19 cellular contexts compared by ENCODE assay signal in genomic region chr17:67680445-67681224, GRCh38. TPM values are rescaled to one million over a fixed set of nuclear protein-coding genes. Genes with fewer than 3 reads are reported as not detected.
DNase-seq lines count a peak whose midpoint lies in the region; ATAC-seq and TF ChIP-seq lines count a peak whose summit lies in the region.
"Had no signal": no experiment of that assay in that cellular context is flagged by ENCODE, and none has a peak within 500 bp of the region (broad histone marks: within the 10 kb centered on the region; RNA-seq: fewer than 3 reads in every experiment).

No MANE protein-coding gene starts in this region.

- no peak overlapping the region for H3K4me3 Mint-ChIP-seq in CD8-positive, alpha-beta T cell
- H3K4me3 Mint-ChIP-seq in central memory CD8-positive, alpha-beta T cell: no peak overlapping the region
- H3K4me3 Mint-ChIP-seq: HFFc6 had no signal

- H3K36me3 Mint-ChIP-seq in CD8-positive, alpha-beta T cell: peaks cover 65% of the 10 kb centered on the region
- H3K36me3 Mint-ChIP-seq in central memory CD8-positive, alpha-beta T cell (ENCODE audit: insufficient read depth): peaks cover 45% of the 10 kb centered on the region

- H3K4me2 ChIP-seq in BLaER1: peak overlapping the region; percentile 78
- H3K4me2 ChIP-seq: smooth muscle cell had no signal

- CTCF ChIA-PET in CD8-positive, alpha-beta T cell (lab: Charles Lee): interaction anchor here (1.4 kb wide), 1 partner anchor 307 kb away, joined by 4 read pairs; no protein-coding TSS in a partner anchor

- H3K4me1 Mint-ChIP-seq in CD8-positive, alpha-beta T cell (ENCODE audit: low read depth): peaks cover 18% of the 10 kb centered on the region
- peaks cover 7% of the 10 kb centered on the region for H3K4me1 Mint-ChIP-seq in central memory CD8-positive, alpha-beta T cell

- intact Hi-C loops in CD8-positive, alpha-beta T cell (cut with DNase I, micrococcal nuclease): loop anchor here in 1 of 2 experiments (10.0 kb wide), 1 partner anchor 176 kb away; no protein-coding TSS in a partner anchor

- no peaks in the 10 kb centered on the region for H4K20me1 ChIP-seq in BLaER1

- peaks cover 88% of the 10 kb centered on the region for H3K4me1 ChIP-seq in BLaER1
- no peaks in the 10 kb centered on the region for H3K4me1 ChIP-seq in CD8-positive, alpha-beta T cell (ENCODE audit: insufficient read depth, low read length)
- H3K4me1 ChIP-seq: upper lobe of right lung had no signal

- H3K27me3 Mint-ChIP-seq in CD8-positive, alpha-beta T cell (ENCODE audit: low read depth): no peaks in the 10 kb centered on the region
- H3K27me3 Mint-ChIP-seq in central memory CD8-positive, alpha-beta T cell: no peaks in the 10 kb centered on the region

- POLR2A ChIA-PET in CD8-positive, alpha-beta T cell (lab: Charles Lee): interaction anchor here (0.9 kb wide), 1 partner anchor 13 kb away, joined by 3 read pairs; no protein-coding TSS in a partner anchor

- no peaks in the 10 kb centered on the region for H3K9me3 Mint-ChIP-seq in CD8-positive, alpha-beta T cell
- H3K9me3 Mint-ChIP-seq in central memory CD8-positive, alpha-beta T cell: no peaks in the 10 kb centered on the region
- H3K9me3 Mint-ChIP-seq: HFFc6 had no signal

- no peak overlapping the region for H3K4me3 ChIP-seq in BLaER1
- no peak overlapping the region for H3K4me3 ChIP-seq in CD8-positive, alpha-beta T cell (ENCODE audit: low read depth, low read length)
- H3K4me3 ChIP-seq: smooth muscle cell, upper lobe of right lung had no signal

- peak overlapping the region; percentile 86 for H3K27ac Mint-ChIP-seq in CD8-positive, alpha-beta T cell
- peak overlapping the region; percentile 41 for H3K27ac Mint-ChIP-seq in central memory CD8-positive, alpha-beta T cell (ENCODE audit: low read depth)
- H3K27ac Mint-ChIP-seq: HFFc6 had no signal

- H3K27ac ChIP-seq in BLaER1: peak overlapping the region; percentile 70
- no peak overlapping the region for H3K27ac ChIP-seq in CD8-positive, alpha-beta T cell (ENCODE audit: low read depth, low read length)
- H3K27ac ChIP-seq: epithelial cell of prostate, upper lobe of right lung, WERI-Rb-1 had no signal

- no peaks in the 10 kb centered on the region; the same call in 1 of the 2 replicates for H3K27me3 ChIP-seq in BLaER1
- no peaks in the 10 kb centered on the region for H3K27me3 ChIP-seq in CD8-positive, alpha-beta T cell (ENCODE audit: insufficient read depth, low read length)
- H3K27me3 ChIP-seq: upper lobe of right lung had no signal

- H3K36me3 ChIP-seq in BLaER1: peaks cover 12% of the 10 kb centered on the region; the same call in 1 of the 2 replicates
- H3K36me3 ChIP-seq in CD8-positive, alpha-beta T cell (ENCODE audit: insufficient read depth, low read length): peaks cover 12% of the 10 kb centered on the region
- H3K36me3 ChIP-seq: upper lobe of right lung, WERI-Rb-1 had no signal

- ATAC-seq in CD8-positive, alpha-beta T cell: no peak
- no peak for ATAC-seq in central memory CD8-positive, alpha-beta T cell (replicated peaks; ENCODE audit: extremely low read depth, poor library complexity, severe bottlenecking)
- ATAC-seq in HG03135 (IDR thresholded peaks at IDR 0.05; ENCODE audit: unreplicated experiment) (no peak), HG03342 (IDR thresholded peaks at IDR 0.05; ENCODE audit: unreplicated experiment) (no peak)
- ATAC-seq: HepG2, upper lobe of right lung had no signal

- peak overlapping the region; percentile 26; the same call in 1 of the 2 replicates for H3K9ac ChIP-seq in BLaER1

- TF ChIP-seq CTCF in CD8-positive, alpha-beta T cell (IDR thresholded peaks at IDR 0.05): no peak

- DNase-seq in CD8-positive, alpha-beta T cell: no peak
- DNase-seq in NCI-H526 (lab: John Stamatoyannopoulos, UW) (peak; percentile 91 to 96), SKM-1 (lab: John Stamatoyannopoulos, UW; ENCODE audit: unreplicated experiment) (no peak)
- no peak for DNase-seq in central memory CD8-positive, alpha-beta T cell (ENCODE audit: low spot score in 2 of 2)
- DNase-seq: amniotic stem cell; Calu3; EL; HFFc6; NCI-H1105 treated with DMSO at 0.1 percent for 48 hours; nucleus accumbens; stimulated activated CD4-positive, alpha-beta T cell treated with anti-CD3 and anti-CD28 coated beads, Interleukin-2, amount 100 ng/mL, for 48 hours; upper lobe of right lung; WERI-Rb-1 had no signal

- peaks cover 4% of the 10 kb centered on the region; the same call in 1 of the 2 replicates for H3K9me3 ChIP-seq in BLaER1
- no peaks in the 10 kb centered on the region for H3K9me3 ChIP-seq in CD8-positive, alpha-beta T cell (ENCODE audit: low read length)
- H3K9me3 ChIP-seq: upper lobe of right lung had no signal

RNA-seq across cellular contexts. Expression of gene NOL11, which starts 37.1 kb away (rescaled TPM):
- 10 to 100 TPM; 91.0 to 94.0 TPM for total RNA-seq in CD8-positive, alpha-beta T cell

Comparison
In these comparisons a context has a peak if more than half of its experiments do, and no peak if none do; other contexts are left out.
1. DNase-seq: peak in NCI-H526 (2 of 2); none in CD8-positive, alpha-beta T cell (0 of 7), central memory CD8-positive, alpha-beta T cell (0 of 2) and SKM-1 (single experiment).